In the genomic region with DNA sequence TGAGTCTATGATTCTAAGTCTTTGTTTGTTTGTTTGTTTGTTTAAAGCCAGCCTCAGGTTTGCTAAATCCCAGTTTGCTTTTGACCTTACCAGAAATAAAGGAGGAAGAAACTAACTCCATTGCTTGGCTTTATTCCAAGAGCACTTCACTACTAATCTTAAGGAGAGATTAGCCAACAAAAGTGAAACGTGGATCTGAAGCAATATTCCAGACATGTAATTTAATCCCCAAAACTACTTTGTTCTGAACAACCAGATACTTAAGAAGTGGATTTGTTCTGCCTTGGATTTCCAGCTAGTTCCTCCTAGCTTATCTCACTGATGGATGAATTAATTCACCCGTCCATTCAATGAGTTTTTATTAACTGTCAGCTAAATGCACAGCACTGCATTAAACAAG, we compare ENCODE assay signal across 1 cellular context.
TF ChIP-seq lines count a peak whose summit lies in the region.

No MANE protein-coding gene starts in this region.

TF ChIP-seq in IMR-90, 13 proteins besides CTCF, POLR2A, EP300 and RAD21:
- TF ChIP-seq NFE2L2 (IDR thresholded peaks at IDR 0.05; ENCODE audit: low read depth, low read length) (no peak), BHLHE40 (IDR thresholded peaks at IDR 0.05; ENCODE audit: low read depth, low read length) (no peak), MAZ (IDR thresholded peaks at IDR 0.05; ENCODE audit: borderline replicate concordance, low read depth, low read length) (no peak), CHD1 (IDR thresholded peaks at IDR 0.05; ENCODE audit: low read depth, low read length) (no peak), RFX5 (IDR thresholded peaks at IDR 0.05; ENCODE audit: low read depth, low read length) (no peak), MXI1 (IDR thresholded peaks at IDR 0.05; ENCODE audit: borderline replicate concordance, low read depth, low read length) (no peak), CEBPB (IDR thresholded peaks at IDR 0.05; ENCODE audit: low read depth, low read length) (no peak), RCOR1 (IDR thresholded peaks at IDR 0.05; ENCODE audit: insufficient replicate concordance, low read length) (no peak), FOS (IDR thresholded peaks at IDR 0.05; ENCODE audit: low read depth, low read length) (no peak), SMC3 (IDR thresholded peaks at IDR 0.05; ENCODE audit: low read depth, low read length) (no peak), MAFK (IDR thresholded peaks at IDR 0.05; ENCODE audit: low read depth, low read length) (no peak)
- TF ChIP-seq, protein P1, sequence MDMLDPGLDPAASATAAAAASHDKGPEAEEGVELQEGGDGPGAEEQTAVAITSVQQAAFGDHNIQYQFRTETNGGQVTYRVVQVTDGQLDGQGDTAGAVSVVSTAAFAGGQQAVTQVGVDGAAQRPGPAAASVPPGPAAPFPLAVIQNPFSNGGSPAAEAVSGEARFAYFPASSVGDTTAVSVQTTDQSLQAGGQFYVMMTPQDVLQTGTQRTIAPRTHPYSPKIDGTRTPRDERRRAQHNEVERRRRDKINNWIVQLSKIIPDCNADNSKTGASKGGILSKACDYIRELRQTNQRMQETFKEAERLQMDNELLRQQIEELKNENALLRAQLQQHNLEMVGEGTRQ (IDR thresholded peaks at IDR 0.05; ENCODE audit: low read depth, low read length): no peak
- TF ChIP-seq, protein P2, sequence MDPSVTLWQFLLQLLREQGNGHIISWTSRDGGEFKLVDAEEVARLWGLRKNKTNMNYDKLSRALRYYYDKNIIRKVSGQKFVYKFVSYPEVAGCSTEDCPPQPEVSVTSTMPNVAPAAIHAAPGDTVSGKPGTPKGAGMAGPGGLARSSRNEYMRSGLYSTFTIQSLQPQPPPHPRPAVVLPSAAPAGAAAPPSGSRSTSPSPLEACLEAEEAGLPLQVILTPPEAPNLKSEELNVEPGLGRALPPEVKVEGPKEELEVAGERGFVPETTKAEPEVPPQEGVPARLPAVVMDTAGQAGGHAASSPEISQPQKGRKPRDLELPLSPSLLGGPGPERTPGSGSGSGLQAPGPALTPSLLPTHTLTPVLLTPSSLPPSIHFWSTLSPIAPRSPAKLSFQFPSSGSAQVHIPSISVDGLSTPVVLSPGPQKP (IDR thresholded peaks at IDR 0.05; ENCODE audit: borderline replicate concordance, low read depth, low read length): no peak
TF ChIP-seq in IMR-90: peak in this region for 0.
